Comparison of ENCODE assay signal across 14 cellular contexts in genomic region chr2:52416340-52416739, GRCh38.
A peak's percentile ranks its signal among the peaks of the same experiment; 100 is the strongest.
DNase-seq lines count a peak whose midpoint lies in the region; ATAC-seq and TF ChIP-seq lines count a peak whose summit lies in the region.
"Had no signal": no experiment of that assay in that cellular context is flagged by ENCODE, and none has a peak within 500 bp of the region (broad histone marks: within the 10 kb centered on the region; RNA-seq: fewer than 3 reads in every experiment).

No MANE protein-coding gene starts in this region.

- H3K4me1 ChIP-seq in IMR-90 (ENCODE audit: control insufficient read depth, insufficient read depth, low read length), result peaks cover 2% of the 10 kb centered on the region; the same call in 1 of the 2 replicates
- H3K4me1 ChIP-seq: esophagus muscularis mucosa had no signal

- BruUV-seq in IMR-90 (replicated peaks; lab: Mats Ljungman, UMichigan), result no TSS peak

- H3K9ac ChIP-seq in IMR-90 (ENCODE audit: low read depth, low read length), result no peak overlapping the region

- POLR2A ChIA-PET in IMR-90 (lab: Charles Lee; ENCODE audit: unreplicated experiment), result no interaction called here
- POLR2A ChIA-PET in WTC11 (lab: Charles Lee), result no interaction called here

- DNase-seq in AML-193 (lab: John Stamatoyannopoulos, UW) (peak; percentile 2 to 11), IMR-90 (peak; percentile 33), WTC11 (ENCODE audit: low spot score) (no peak), kidney epithelial cell (ENCODE audit: low read depth) (no peak), cerebellar cortex (ENCODE audit: low spot score) (no peak)
- DNase-seq: activated T-cell treated with anti-CD3 and anti-CD28 coated beads, Interleukin-2, amount 50 U/mL, for 4 hours; CD8-positive, alpha-beta memory T cell; naive thymus-derived CD8-positive, alpha-beta T cell; NCI-H2081 treated with DMSO at 0.1 percent for 48 hours; stimulated activated CD4-positive, alpha-beta T cell treated with anti-CD3 and anti-CD28 coated beads, Interleukin-12 subunit alpha, Interleukin-12 subunit beta, amount 100 ng/mL, for 4 hours had no signal

- H3K4me2 ChIP-seq in IMR-90 (ENCODE audit: low read depth, low read length), result no peak overlapping the region

- peak overlapping the region; percentile 85; the same call in 1 of the 2 replicates for H3K18ac ChIP-seq in IMR-90 (ENCODE audit: low read depth, low read length)

- no peak overlapping the region for H2BK15ac ChIP-seq in IMR-90 (ENCODE audit: low read depth, low read length)

- TF ChIP-seq CTCF in IMR-90 (conservative IDR thresholded peaks at IDR 0.05; ENCODE audit: low read depth, low read length), result 0 out of 2 replicates have a peak, but pooled peaks have one; percentile 29
- no peak for TF ChIP-seq CTCF in WTC11 (IDR thresholded peaks at IDR 0.05)
- peak; percentile 21 for TF ChIP-seq CTCF in kidney epithelial cell (IDR thresholded peaks at IDR 0.05; ENCODE audit: insufficient read depth, low read length, poor library complexity, severe bottlenecking)

- in situ Hi-C loops in IMR-90 (cut with MboI; ENCODE audit: low sequenced_read_pairs), result no loop called here

- peaks cover 8% of the 10 kb centered on the region for H3K4me1 Mint-ChIP-seq in WTC11
- H3K4me1 Mint-ChIP-seq in activated T-helper 17 cell treated with anti-CD3 and anti-CD28 coated beads, Interleukin-2, amount 50 U/mL, for 72 hours, result no peaks in the 10 kb centered on the region
- H3K4me1 Mint-ChIP-seq: CD8-positive, alpha-beta memory T cell; naive thymus-derived CD8-positive, alpha-beta T cell had no signal

- peak overlapping the region in 1 of 2 experiments; percentile 50; a peak in 1 of 4 replicates for H4K8ac ChIP-seq in IMR-90 (ENCODE audit: low read depth in 2 of 2, low read length in 2 of 2)

- dilution Hi-C loops in IMR-90 (cut with HindIII; ENCODE audit: low sequenced_read_pairs, unreplicated experiment), result no loop called here

- no peak overlapping the region for H2AK9ac ChIP-seq in IMR-90 (replicated peaks; ENCODE audit: low read depth, low read length, poor library complexity)

- H3K9me3 ChIP-seq in IMR-90 (ENCODE audit: control insufficient read depth, insufficient read depth, low read length), result no peaks in the 10 kb centered on the region; the same call in 1 of the 2 replicates

- H4K91ac ChIP-seq in IMR-90 (ENCODE audit: insufficient read depth, low read depth, low read length), result peak overlapping the region; percentile 33; the same call in 1 of the 2 replicates

- H3K9me3 Mint-ChIP-seq in WTC11, result peaks cover 24% of the 10 kb centered on the region
- H3K9me3 Mint-ChIP-seq in activated T-helper 17 cell treated with anti-CD3 and anti-CD28 coated beads, Interleukin-2, amount 50 U/mL, for 72 hours, result no peaks in the 10 kb centered on the region
- H3K9me3 Mint-ChIP-seq: activated T-cell treated with anti-CD3 and anti-CD28 coated beads, Interleukin-2, amount 50 U/mL, for 4 hours had no signal

- H3K36me3 ChIP-seq in IMR-90 (ENCODE audit: control insufficient read depth, insufficient read depth, low read length), result no peaks in the 10 kb centered on the region
- H3K36me3 ChIP-seq in kidney epithelial cell (ENCODE audit: control insufficient read depth, insufficient read depth, low read length), result no peaks in the 10 kb centered on the region
- H3K36me3 ChIP-seq: esophagus muscularis mucosa had no signal

- no peak overlapping the region for H2BK5ac ChIP-seq in IMR-90 (ENCODE audit: low read depth, low read length, poor library complexity, severe bottlenecking)

- no peak overlapping the region for H2AFZ ChIP-seq in IMR-90 (replicated peaks; ENCODE audit: low read length, poor library complexity)

- TF ChIP-seq RAD21 in IMR-90 (IDR thresholded peaks at IDR 0.05; ENCODE audit: low read length), result peak; percentile 28

- CTCF ChIA-PET in IMR-90 (lab: Yijun Ruan, JAX), result interaction anchor here (0.7 kb wide), 1 partner anchor 162 kb away, joined by 3 read pairs; no protein-coding TSS in a partner anchor
- CTCF ChIA-PET in WTC11 (lab: Charles Lee), result interaction anchor here (0.9 to 1.2 kb wide), 3 partner anchors 10 to 216 kb away, joined by 3 to 6 read pairs (median 5); no protein-coding TSS in a partner anchor

- H3K27ac ChIP-seq in IMR-90 (ENCODE audit: insufficient read depth, low read length), result no peak overlapping the region
- H3K27ac ChIP-seq: esophagus muscularis mucosa had no signal

- H3K79me1 ChIP-seq in IMR-90 (ENCODE audit: low read depth in 1 of 2, low read length in 2 of 2), result no peaks in the 10 kb centered on the region

- H3K4me3 Mint-ChIP-seq in WTC11, result no peak overlapping the region
- H3K4me3 Mint-ChIP-seq in activated T-helper 17 cell treated with anti-CD3 and anti-CD28 coated beads, Interleukin-2, amount 50 U/mL, for 72 hours, result no peak overlapping the region
- H3K4me3 Mint-ChIP-seq: activated T-cell treated with anti-CD3 and anti-CD28 coated beads, Interleukin-2, amount 50 U/mL, for 4 hours; CD8-positive, alpha-beta memory T cell; naive thymus-derived CD8-positive, alpha-beta T cell had no signal

- H3K27me3 Mint-ChIP-seq in WTC11 (ENCODE audit: low read depth), result no peaks in the 10 kb centered on the region; the same call in 1 of the 2 replicates
- H3K27me3 Mint-ChIP-seq in activated T-helper 17 cell treated with anti-CD3 and anti-CD28 coated beads, Interleukin-2, amount 50 U/mL, for 72 hours, result peaks cover 9% of the 10 kb centered on the region
- H3K27me3 Mint-ChIP-seq: CD8-positive, alpha-beta memory T cell; naive thymus-derived CD8-positive, alpha-beta T cell had no signal

- H3K14ac ChIP-seq in IMR-90 (replicated peaks; ENCODE audit: low read depth, low read length), result no peak overlapping the region

- ATAC-seq in IMR-90 (ENCODE audit: low read depth), result peak; percentile 60
- ATAC-seq in WTC11, result peak; percentile 73
- no peak for ATAC-seq in GM21717 (IDR thresholded peaks at IDR 0.05; ENCODE audit: unreplicated experiment)
- no peak for ATAC-seq in HG02973 (IDR thresholded peaks at IDR 0.05; ENCODE audit: unreplicated experiment)
- no peak for ATAC-seq in activated T-helper 17 cell treated with anti-CD3 and anti-CD28 coated beads, Interleukin-2, amount 50 U/mL, for 72 hours (replicated peaks)
- ATAC-seq: activated T-cell treated with anti-CD3 and anti-CD28 coated beads, Interleukin-2, amount 50 U/mL, for 4 hours; naive thymus-derived CD8-positive, alpha-beta T cell had no signal

- peak overlapping the region; percentile 6 for H3K4ac ChIP-seq in IMR-90 (ENCODE audit: low read depth, low read length)

- TF ChIP-seq POLR2A in IMR-90 (IDR thresholded peaks at IDR 0.05; ENCODE audit: low read depth, low read length), result no peak

- 0 out of 2 replicates have a peak overlapping the region, but pooled peaks have one; percentile 5 for H2AK5ac ChIP-seq in IMR-90 (ENCODE audit: low read depth, low read length)

- H2BK20ac ChIP-seq in IMR-90 (ENCODE audit: low read depth, low read length), result peak overlapping the region; percentile 78

- H3K36me3 Mint-ChIP-seq in WTC11, result peaks cover 30% of the 10 kb centered on the region
- H3K36me3 Mint-ChIP-seq in activated T-helper 17 cell treated with anti-CD3 and anti-CD28 coated beads, Interleukin-2, amount 50 U/mL, for 72 hours (ENCODE audit: low read depth), result no peaks in the 10 kb centered on the region
- H3K36me3 Mint-ChIP-seq: CD8-positive, alpha-beta memory T cell had no signal

- peak overlapping the region; percentile 50 for H2BK120ac ChIP-seq in IMR-90 (ENCODE audit: low read depth, low read length)

- peak overlapping the region; percentile 53; the same call in 1 of the 2 replicates for H4K5ac ChIP-seq in IMR-90 (ENCODE audit: low read depth, low read length)

- H3K23ac ChIP-seq in IMR-90 (ENCODE audit: low read depth, low read length), result no peak overlapping the region

- no peak overlapping the region for H3K27ac Mint-ChIP-seq in WTC11
- no peak overlapping the region for H3K27ac Mint-ChIP-seq in activated T-helper 17 cell treated with anti-CD3 and anti-CD28 coated beads, Interleukin-2, amount 50 U/mL, for 72 hours
- H3K27ac Mint-ChIP-seq: CD8-positive, alpha-beta memory T cell; naive thymus-derived CD8-positive, alpha-beta T cell had no signal

- H3K4me3 ChIP-seq in IMR-90 (ENCODE audit: insufficient read depth, low read depth, low read length) (no peak overlapping the region), kidney epithelial cell (ENCODE audit: low read depth, low read length) (no peak overlapping the region)
- H3K4me3 ChIP-seq: esophagus muscularis mucosa had no signal

- H3K9me1 ChIP-seq in IMR-90 (ENCODE audit: insufficient read depth, low read length), result no peaks in the 10 kb centered on the region

- H3K27me3 ChIP-seq in IMR-90 (ENCODE audit: control insufficient read depth, insufficient read depth, low read length), result no peaks in the 10 kb centered on the region
- H3K27me3 ChIP-seq in kidney epithelial cell (ENCODE audit: control insufficient read depth, insufficient read depth, low read length), result no peaks in the 10 kb centered on the region
- H3K27me3 ChIP-seq: esophagus muscularis mucosa had no signal

- H3K56ac ChIP-seq in IMR-90 (ENCODE audit: extremely low read depth, insufficient read depth, low read length), result no peak overlapping the region

- no peaks in the 10 kb centered on the region for H4K20me1 ChIP-seq in IMR-90 (ENCODE audit: insufficient read depth, low read length)

- intact Hi-C loops in IMR-90 (cut with micrococcal nuclease), result no loop called here

TF ChIP-seq in IMR-90, 13 proteins besides CTCF, POLR2A, EP300 and RAD21:
- TF ChIP-seq CHD1 (IDR thresholded peaks at IDR 0.05; ENCODE audit: low read depth, low read length) (no peak), SMC3 (IDR thresholded peaks at IDR 0.05; ENCODE audit: low read depth, low read length) (peak; percentile 22; the same call in 1 of the 2 replicates), USF2 (IDR thresholded peaks at IDR 0.05; ENCODE audit: low read depth, low read length) (no peak)

TF ChIP-seq in WTC11, 78 proteins besides CTCF, POLR2A, EP300 and RAD21 (continues in another document):
- TF ChIP-seq E2F1 (CRISPR knock-in tag; IDR thresholded peaks at IDR 0.05), result no peak
- no peak for TF ChIP-seq E2F5 (CRISPR knock-in tag; IDR thresholded peaks at IDR 0.05)
- TF ChIP-seq SMAD4 (CRISPR knock-in tag; IDR thresholded peaks at IDR 0.05), result no peak
- TF ChIP-seq ATF1 (CRISPR knock-in tag; IDR thresholded peaks at IDR 0.05), result no peak

Comparison
In these comparisons a context has a peak if more than half of its experiments do, and no peak if none do; other contexts are left out.
1. DNase-seq: peak in AML-193 (2 of 2) and IMR-90 (single experiment); none in WTC11 (single experiment), kidney epithelial cell (single experiment) and cerebellar cortex (single experiment).
2. ATAC-seq: peak in IMR-90 (single experiment) and WTC11 (single experiment); none in GM21717 (single experiment), HG02973 (single experiment) and activated T-helper 17 cell treated with anti-CD3 and anti-CD28 coated beads, Interleukin-2, amount 50 U/mL, for 72 hours (single experiment).